In the genomic region with DNA sequence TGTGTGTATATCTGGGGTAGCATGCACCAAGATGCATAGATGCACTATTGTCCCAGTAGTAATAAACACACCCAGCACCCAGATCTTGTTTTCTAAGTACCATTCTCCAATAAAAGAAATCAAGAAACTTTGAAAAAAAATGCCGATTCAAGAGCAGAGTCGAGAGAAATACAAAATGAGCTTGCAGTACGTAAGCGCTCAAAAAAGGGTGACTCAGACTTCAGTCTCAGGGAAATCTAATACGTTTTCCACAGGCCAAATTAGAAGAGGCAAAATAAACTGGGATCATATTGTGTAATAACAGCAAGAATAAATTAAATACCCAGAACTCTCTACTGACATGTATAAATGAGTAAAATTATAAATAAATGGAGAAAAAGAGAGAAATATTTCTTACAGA, we compare ENCODE assay signal across 23 cellular contexts.
"Had no signal": no experiment of that assay in that cellular context is flagged by ENCODE, and none has a peak within 500 bp of the region (broad histone marks: within the 10 kb centered on the region; RNA-seq: fewer than 3 reads in every experiment).

No MANE protein-coding gene starts in this region.

- H3K36me3 ChIP-seq: colonic mucosa, left lung, lower lobe of right lung, neural progenitor cell, right lobe of liver, tibial nerve had no signal

- DNase-seq: activated CD4-positive, alpha-beta T cell treated with anti-CD3 and anti-CD28 coated beads for 36 hours; activated CD4-positive, alpha-beta T cell treated with anti-CD3 and anti-CD28 coated beads, Interleukin-2, amount 50 U/mL, for 4 hours; activated CD4-positive, CD25-positive, alpha-beta regulatory T cell; activated effector memory CD4-positive, alpha-beta T cell treated with Interleukin-2 at 50 U/mL for 16 hours; activated naive CD4-positive, alpha-beta T cell treated with Interleukin-2 at 50 U/mL for 16 hours; activated naive CD8-positive, alpha-beta T cell treated with anti-CD3 and anti-CD28 coated beads for 36 hours; activated T-cell treated with anti-CD3 and anti-CD28 coated beads for 4 hours; colonic mucosa; effector memory CD4-positive, alpha-beta T cell; left lung; lower lobe of right lung; mesenchymal stem cell; natural killer cell; occipital lobe; posterior cingulate gyrus; right lobe of liver; stimulated activated CD4-positive, alpha-beta T cell treated with anti-CD3 and anti-CD28 coated beads, Interleukin-2, amount 100 ng/mL, for 48 hours; stimulated activated naive CD4-positive, alpha-beta T cell treated with Interleukin-2 at 50 U/mL for 16 hours; T-helper 1 cell had no signal

- H3K4me2 ChIP-seq: neural progenitor cell had no signal

- H3K27me3 ChIP-seq: colonic mucosa, left lung, neural progenitor cell, right lobe of liver, tibial nerve had no signal

- H3K4me1 ChIP-seq: colonic mucosa, left lung, lower lobe of right lung, right lobe of liver, tibial nerve had no signal

- FAIRE-seq: frontal cortex, islet of Langerhans had no signal

- H3K27ac ChIP-seq: colonic mucosa, left lung, lower lobe of right lung, neural progenitor cell, right lobe of liver, tibial nerve had no signal

- H2AFZ ChIP-seq: neural progenitor cell had no signal

- H3K4me3 ChIP-seq: colonic mucosa, left lung, lower lobe of right lung, neural progenitor cell, right lobe of liver, tibial nerve had no signal

- H3K9me3 ChIP-seq: colonic mucosa, left lung, lower lobe of right lung, right lobe of liver, tibial nerve had no signal
